In the genomic region with DNA sequence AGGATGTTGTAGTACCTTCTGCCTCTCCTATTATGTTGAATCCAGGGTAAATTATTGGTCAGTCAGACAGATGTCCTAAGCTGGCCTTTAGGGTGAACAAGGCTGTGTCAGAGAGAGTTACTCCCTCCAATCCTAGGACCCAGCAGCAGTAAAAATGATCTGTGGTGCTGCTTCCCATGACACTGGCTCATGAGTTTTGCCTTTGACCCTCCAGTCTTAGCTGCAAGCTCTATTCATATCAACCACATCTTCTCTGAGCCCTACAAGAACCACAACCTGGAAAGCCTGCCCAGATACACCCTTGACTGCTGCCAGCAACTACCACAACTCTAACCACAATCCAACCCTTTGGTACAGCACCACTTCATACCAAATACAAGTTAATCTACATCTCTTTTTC, we compare ENCODE assay signal across 14 cellular contexts. TPM values are rescaled to one million over a fixed set of nuclear protein-coding genes. Genes with fewer than 3 reads are reported as not detected.
DNase-seq lines count a peak whose midpoint lies in the region; ATAC-seq and TF ChIP-seq lines count a peak whose summit lies in the region.
"Had no signal": no experiment of that assay in that cellular context is flagged by ENCODE, and none has a peak within 500 bp of the region (broad histone marks: within the 10 kb centered on the region; RNA-seq: fewer than 3 reads in every experiment).

No MANE protein-coding gene starts in this region.

- no peaks in the 10 kb centered on the region for H3K36me3 ChIP-seq in vagina
- H3K36me3 ChIP-seq: tibial nerve had no signal

- no peaks in the 10 kb centered on the region for H3K9me3 ChIP-seq in vagina
- H3K9me3 ChIP-seq: tibial nerve had no signal

- DNase-seq in AG10803 (ENCODE audit: low read depth) (peak; percentile 51), H4 (ENCODE audit: low spot score) (peak; percentile 78), UCSD-AML1 (lab: John Stamatoyannopoulos, UW; ENCODE audit: unreplicated experiment) (peak; percentile 6), left lobe of liver (ENCODE audit: low spot score) (no peak), NCI-H2196 treated with DMSO at 0.1 percent for 48 hours (lab: John Stamatoyannopoulos, UW; ENCODE audit: unreplicated experiment) (no peak), foreskin melanocyte (no peak), vagina (ENCODE audit: extremely low spot score in 2 of 2) (no peak)
- DNase-seq: amniotic stem cell; DMS153; GOT3; NCI-H1105 treated with DMSO at 0.1 percent for 48 hours; stimulated activated CD4-positive, alpha-beta T cell treated with anti-CD3 and anti-CD28 coated beads, Interleukin-4, amount 100 ng/mL, for 24 hours had no signal

- no peaks in the 10 kb centered on the region for H3K4me1 ChIP-seq in vagina
- H3K4me1 ChIP-seq: tibial nerve had no signal

- H3K4me3 ChIP-seq in AG10803 (ENCODE audit: low read length): no peak overlapping the region
- no peak overlapping the region for H3K4me3 ChIP-seq in vagina
- H3K4me3 ChIP-seq: tibial nerve had no signal

- H3K27ac ChIP-seq in vagina: no peak overlapping the region
- H3K27ac ChIP-seq: tibial nerve had no signal

- ATAC-seq in left lobe of liver (peak; percentile 82), HG03280 (IDR thresholded peaks at IDR 0.05; ENCODE audit: unreplicated experiment) (no peak)

- TF ChIP-seq POLR2A in vagina (IDR thresholded peaks at IDR 0.05): no peak

- intact Hi-C loops in vagina (cut with DNase I): no loop called here

- no peaks in the 10 kb centered on the region for H3K27me3 ChIP-seq in vagina
- H3K27me3 ChIP-seq: tibial nerve had no signal

- TF ChIP-seq CTCF in AG10803 (conservative IDR thresholded peaks at IDR 0.05; ENCODE audit: low read length) (no peak), vagina (IDR thresholded peaks at IDR 0.05) (no peak)

RNA-seq across cellular contexts. Expression of a gene that starts 27.2 kb away (rescaled TPM):
- total RNA-seq in H4 (2014; rRNA removed; shearing (Covaris generic)): 28.9 and 34.7 TPM in 2 replicates
- total RNA-seq in left lobe of liver: 34.2 TPM
- total RNA-seq in vagina: 66.8 TPM

Comparison
In these comparisons a context has a peak if more than half of its experiments do, and no peak if none do; other contexts are left out.
1. DNase-seq: peak in AG10803 (single experiment), H4 (single experiment) and UCSD-AML1 (single experiment); none in left lobe of liver (single experiment), NCI-H2196 treated with DMSO at 0.1 percent for 48 hours (single experiment), foreskin melanocyte (single experiment) and vagina (0 of 2).